Comparison of ENCODE assay signal across 2 cellular contexts in the genomic region with DNA sequence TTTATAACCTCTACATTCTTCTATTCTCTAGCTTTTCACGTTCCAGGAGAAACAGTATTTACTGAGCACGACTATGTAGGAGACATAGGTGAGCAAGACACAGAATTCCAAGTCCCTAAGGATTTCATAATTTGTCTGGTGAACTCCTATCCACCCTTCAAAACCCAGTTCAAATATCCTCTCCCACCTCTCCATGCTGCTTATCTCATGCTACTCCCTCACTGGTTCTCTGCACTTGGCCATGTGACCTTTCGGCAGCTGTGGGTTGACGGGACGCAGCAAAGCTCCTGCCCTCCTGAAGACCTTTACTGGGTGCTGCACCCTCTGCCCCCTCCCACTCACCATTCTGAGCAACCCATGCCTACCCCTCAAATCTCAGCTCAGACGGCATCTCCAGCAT.
TF ChIP-seq lines count a peak whose summit lies in the region.

No MANE protein-coding gene starts in this region.

TF ChIP-seq in IMR-90, 13 proteins besides CTCF, POLR2A, EP300 and RAD21:
- no peak for TF ChIP-seq NFE2L2 (IDR thresholded peaks at IDR 0.05; ENCODE audit: low read depth, low read length)
- TF ChIP-seq, protein P1, sequence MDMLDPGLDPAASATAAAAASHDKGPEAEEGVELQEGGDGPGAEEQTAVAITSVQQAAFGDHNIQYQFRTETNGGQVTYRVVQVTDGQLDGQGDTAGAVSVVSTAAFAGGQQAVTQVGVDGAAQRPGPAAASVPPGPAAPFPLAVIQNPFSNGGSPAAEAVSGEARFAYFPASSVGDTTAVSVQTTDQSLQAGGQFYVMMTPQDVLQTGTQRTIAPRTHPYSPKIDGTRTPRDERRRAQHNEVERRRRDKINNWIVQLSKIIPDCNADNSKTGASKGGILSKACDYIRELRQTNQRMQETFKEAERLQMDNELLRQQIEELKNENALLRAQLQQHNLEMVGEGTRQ (IDR thresholded peaks at IDR 0.05; ENCODE audit: low read depth, low read length) = no peak
- no peak for TF ChIP-seq RCOR1 (IDR thresholded peaks at IDR 0.05; ENCODE audit: insufficient replicate concordance, low read length)
- no peak for TF ChIP-seq SMC3 (IDR thresholded peaks at IDR 0.05; ENCODE audit: low read depth, low read length)
- TF ChIP-seq MAZ (IDR thresholded peaks at IDR 0.05; ENCODE audit: borderline replicate concordance, low read depth, low read length) = no peak
- no peak for TF ChIP-seq BHLHE40 (IDR thresholded peaks at IDR 0.05; ENCODE audit: low read depth, low read length)
- no peak for TF ChIP-seq MAFK (IDR thresholded peaks at IDR 0.05; ENCODE audit: low read depth, low read length)
- TF ChIP-seq, protein P2, sequence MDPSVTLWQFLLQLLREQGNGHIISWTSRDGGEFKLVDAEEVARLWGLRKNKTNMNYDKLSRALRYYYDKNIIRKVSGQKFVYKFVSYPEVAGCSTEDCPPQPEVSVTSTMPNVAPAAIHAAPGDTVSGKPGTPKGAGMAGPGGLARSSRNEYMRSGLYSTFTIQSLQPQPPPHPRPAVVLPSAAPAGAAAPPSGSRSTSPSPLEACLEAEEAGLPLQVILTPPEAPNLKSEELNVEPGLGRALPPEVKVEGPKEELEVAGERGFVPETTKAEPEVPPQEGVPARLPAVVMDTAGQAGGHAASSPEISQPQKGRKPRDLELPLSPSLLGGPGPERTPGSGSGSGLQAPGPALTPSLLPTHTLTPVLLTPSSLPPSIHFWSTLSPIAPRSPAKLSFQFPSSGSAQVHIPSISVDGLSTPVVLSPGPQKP (IDR thresholded peaks at IDR 0.05; ENCODE audit: borderline replicate concordance, low read depth, low read length) = no peak
- no peak for TF ChIP-seq FOS (IDR thresholded peaks at IDR 0.05; ENCODE audit: low read depth, low read length)
- no peak for TF ChIP-seq RFX5 (IDR thresholded peaks at IDR 0.05; ENCODE audit: low read depth, low read length)
- no peak for TF ChIP-seq MXI1 (IDR thresholded peaks at IDR 0.05; ENCODE audit: borderline replicate concordance, low read depth, low read length)
- no peak for TF ChIP-seq CEBPB (IDR thresholded peaks at IDR 0.05; ENCODE audit: low read depth, low read length)
- no peak for TF ChIP-seq CHD1 (IDR thresholded peaks at IDR 0.05; ENCODE audit: low read depth, low read length)
TF ChIP-seq in IMR-90: peak in this region for 0.

TF ChIP-seq in K562, 482 proteins besides CTCF, POLR2A, EP300 and RAD21:
- TF ChIP-seq RAD51 (IDR thresholded peaks at IDR 0.05; ENCODE audit: borderline replicate concordance, low read depth) = 0 out of 2 replicates have a peak, but pooled peaks have one; percentile 19
- TF ChIP-seq, protein P1 (CRISPR knock-in tag; IDR thresholded peaks at IDR 0.05) = peak; percentile 68
- no peak for TF ChIP-seq MTA3 (IDR thresholded peaks at IDR 0.05; ENCODE audit: borderline replicate concordance)
